8 cellular contexts compared by ENCODE assay signal in the genomic region with DNA sequence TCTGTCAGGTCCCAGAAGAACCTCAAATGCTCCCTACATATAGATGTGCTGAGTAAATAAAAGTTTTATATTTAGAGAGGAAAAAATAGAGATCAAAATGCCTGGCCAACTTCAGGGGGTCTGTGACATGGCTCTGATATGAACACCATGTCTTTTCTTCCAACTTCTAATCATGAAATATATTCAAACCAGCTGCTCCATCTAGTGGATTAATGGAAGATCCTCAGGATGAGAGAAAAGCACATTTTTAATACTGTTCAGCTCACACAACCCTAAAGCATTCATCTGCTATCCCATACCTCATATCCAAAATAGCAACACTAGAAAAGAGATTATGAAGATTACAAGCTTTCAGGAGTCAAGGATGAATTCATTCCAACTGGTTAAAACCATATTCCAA. TPM values are rescaled to one million over a fixed set of nuclear protein-coding genes. Genes with fewer than 3 reads are reported as not detected.
DNase-seq lines count a peak whose midpoint lies in the region; ATAC-seq, FAIRE-seq and TF ChIP-seq lines count a peak whose summit lies in the region.

No MANE protein-coding gene starts in this region.

- H3K4me3 ChIP-seq in HepG2 (replicated peaks in 1 of 3; ENCODE audit: insufficient read depth in 1 of 3, low read depth in 2 of 3, low read length in 3 of 3) = no peak overlapping the region

- no peaks in the 10 kb centered on the region for H3K27me3 ChIP-seq in HepG2 (ENCODE audit: control insufficient read depth in 1 of 2, insufficient read depth in 2 of 2, low read length in 2 of 2)

- no peaks in the 10 kb centered on the region for H3K9me3 ChIP-seq in HepG2 (ENCODE audit: low read length)

- TF ChIP-seq CTCF in HepG2 (CRISPR knock-in tag; IDR thresholded peaks at IDR 0.05) = 0 out of 2 replicates have a peak, but pooled peaks have one; percentile 35

- H3K4me2 ChIP-seq in HepG2 (ENCODE audit: low read depth, low read length) = no peak overlapping the region

- no peaks in the 10 kb centered on the region for H3K36me3 ChIP-seq in HepG2 (replicated peaks in 1 of 2; ENCODE audit: control insufficient read depth in 1 of 2, insufficient read depth in 2 of 2, low read length in 2 of 2)

- no peaks in the 10 kb centered on the region for H4K20me1 ChIP-seq in HepG2 (ENCODE audit: insufficient read depth, low read length)

- H3K9ac ChIP-seq in HepG2 (ENCODE audit: insufficient read depth, low read depth, low read length) = no peak overlapping the region

- CTCF ChIA-PET in HepG2 (lab: Yijun Ruan, JAX; ENCODE audit: low intra/inter-chr PET ratio, low total read pairs) = interaction anchor here (1.3 kb wide), 1 partner anchor 191 kb away, joined by 5 read pairs; no protein-coding TSS in a partner anchor

- peak; percentile 40 for FAIRE-seq in HepG2 (lab: Jason Lieb, UNC)

- BruUV-seq in HepG2 (replicated peaks; lab: Mats Ljungman, UMichigan) = no TSS peak

- H3K79me2 ChIP-seq in HepG2 (ENCODE audit: insufficient read depth, low read length) = no peaks in the 10 kb centered on the region

- peak; percentile 53; the same call in 2 of the 3 replicates for ATAC-seq in HepG2
- no peak for ATAC-seq in HG02840 (IDR thresholded peaks at IDR 0.05; ENCODE audit: low FRiP score, unreplicated experiment)
- no peak for ATAC-seq in GM21825 (IDR thresholded peaks at IDR 0.05; ENCODE audit: unreplicated experiment)

- in situ Hi-C loops in HepG2 (cut with HindIII; ENCODE audit: extremely low pct_ligation_motif_present, low pct_unique_long_range_greater_than_20kb) = no loop called here

- no peak for TF ChIP-seq RAD21 in HepG2 (CRISPR knock-in tag; IDR thresholded peaks at IDR 0.05)

- peak; percentile 8 for DNase-seq in NCI-H510A treated with DMSO at 0.1 percent for 48 hours (lab: John Stamatoyannopoulos, UW)
- no peak for DNase-seq in NCI-H510A (lab: John Stamatoyannopoulos, UW)
- peak; percentile 38 for DNase-seq in NCI-H2227 (lab: John Stamatoyannopoulos, UW; ENCODE audit: unreplicated experiment)
- peak; percentile 81 for DNase-seq in cerebellar cortex (ENCODE audit: low spot score)
- peak; percentile 21 for DNase-seq in HepG2 (ENCODE audit: low spot score)
- DNase-seq in ureter (ENCODE audit: low spot score) = no peak

- no peak overlapping the region for H2AFZ ChIP-seq in HepG2 (ENCODE audit: low read length)

- intact Hi-C loops in HepG2 (cut with micrococcal nuclease; ENCODE audit: unreplicated experiment) = loop anchor here (1.0 kb wide), 1 partner anchor 194 kb away; no protein-coding TSS in a partner anchor

- TF ChIP-seq EP300 in HepG2 (IDR thresholded peaks at IDR 0.05; ENCODE audit: low read depth in 2 of 2, low read length in 2 of 2) = no peak
- TF ChIP-seq EP300 in HepG2 (CRISPR knock-in tag; IDR thresholded peaks at IDR 0.05; ENCODE audit: borderline replicate concordance) = no peak

- H3K4me1 ChIP-seq in HepG2 (ENCODE audit: insufficient read depth, low read length) = no peaks in the 10 kb centered on the region

- no peak for TF ChIP-seq POLR2A in HepG2 (IDR thresholded peaks at IDR 0.05; ENCODE audit: insufficient read depth in 1 of 2, low read depth in 2 of 2, low read length in 2 of 2)

- no peak overlapping the region for H3K27ac ChIP-seq in HepG2 (ENCODE audit: extremely low read length, insufficient read depth, low read length)

- POLR2A ChIA-PET in HepG2 (lab: Yijun Ruan, JAX) = no interaction called here

TF ChIP-seq in HepG2, 621 proteins besides CTCF, POLR2A, EP300 and RAD21 (continues in another document):
- TF ChIP-seq, protein P1, sequence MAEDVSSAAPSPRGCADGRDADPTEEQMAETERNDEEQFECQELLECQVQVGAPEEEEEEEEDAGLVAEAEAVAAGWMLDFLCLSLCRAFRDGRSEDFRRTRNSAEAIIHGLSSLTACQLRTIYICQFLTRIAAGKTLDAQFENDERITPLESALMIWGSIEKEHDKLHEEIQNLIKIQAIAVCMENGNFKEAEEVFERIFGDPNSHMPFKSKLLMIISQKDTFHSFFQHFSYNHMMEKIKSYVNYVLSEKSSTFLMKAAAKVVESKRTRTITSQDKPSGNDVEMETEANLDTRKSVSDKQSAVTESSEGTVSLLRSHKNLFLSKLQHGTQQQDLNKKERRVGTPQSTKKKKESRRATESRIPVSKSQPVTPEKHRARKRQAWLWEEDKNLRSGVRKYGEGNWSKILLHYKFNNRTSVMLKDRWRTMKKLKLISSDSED (CRISPR knock-in tag; IDR thresholded peaks at IDR 0.05) = no peak
- TF ChIP-seq ZNF468 (CRISPR knock-in tag; IDR thresholded peaks at IDR 0.05) = no peak
- 0 out of 2 replicates have a peak, but pooled peaks have one; percentile 16 for TF ChIP-seq SMC3 (IDR thresholded peaks at IDR 0.05; ENCODE audit: low read length)
- no peak for TF ChIP-seq DMAP1 (CRISPR knock-in tag; IDR thresholded peaks at IDR 0.05)
- TF ChIP-seq, protein P2, sequence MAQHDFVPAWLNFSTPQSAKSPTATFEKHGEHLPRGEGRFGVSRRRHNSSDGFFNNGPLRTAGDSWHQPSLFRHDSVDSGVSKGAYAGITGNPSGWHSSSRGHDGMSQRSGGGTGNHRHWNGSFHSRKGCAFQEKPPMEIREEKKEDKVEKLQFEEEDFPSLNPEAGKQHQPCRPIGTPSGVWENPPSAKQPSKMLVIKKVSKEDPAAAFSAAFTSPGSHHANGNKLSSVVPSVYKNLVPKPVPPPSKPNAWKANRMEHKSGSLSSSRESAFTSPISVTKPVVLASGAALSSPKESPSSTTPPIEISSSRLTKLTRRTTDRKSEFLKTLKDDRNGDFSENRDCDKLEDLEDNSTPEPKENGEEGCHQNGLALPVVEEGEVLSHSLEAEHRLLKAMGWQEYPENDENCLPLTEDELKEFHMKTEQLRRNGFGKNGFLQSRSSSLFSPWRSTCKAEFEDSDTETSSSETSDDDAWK (CRISPR knock-in tag; IDR thresholded peaks at IDR 0.05) = no peak
- TF ChIP-seq, protein P3, sequence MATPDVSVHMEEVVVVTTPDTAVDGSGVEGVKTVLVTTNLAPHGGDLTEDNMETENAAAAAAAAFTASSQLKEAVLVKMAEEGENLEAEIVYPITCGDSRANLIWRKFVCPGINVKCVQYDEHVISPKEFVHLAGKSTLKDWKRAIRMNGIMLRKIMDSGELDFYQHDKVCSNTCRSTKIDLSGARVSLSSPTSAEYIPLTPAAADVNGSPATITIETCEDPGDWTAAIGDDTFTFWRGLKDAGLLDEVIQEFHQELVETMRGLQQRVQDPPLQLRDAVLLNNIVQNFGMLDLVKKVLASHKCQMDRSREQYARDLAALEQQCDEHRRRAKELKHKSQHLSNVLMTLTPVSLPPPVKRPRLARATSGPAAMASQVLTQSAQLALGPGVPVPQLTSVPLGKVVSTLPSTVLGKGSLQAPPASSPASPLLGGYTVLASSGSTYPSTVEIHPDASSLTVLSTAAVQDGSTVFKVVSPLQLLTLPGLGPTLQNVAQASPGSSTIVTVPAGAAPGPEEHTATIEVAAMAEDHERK (CRISPR knock-in tag; IDR thresholded peaks at IDR 0.05; ENCODE audit: low read depth) = no peak
- no peak for TF ChIP-seq ZSCAN29 (CRISPR knock-in tag; conservative IDR thresholded peaks at IDR 0.05)
- TF ChIP-seq, protein P4, sequence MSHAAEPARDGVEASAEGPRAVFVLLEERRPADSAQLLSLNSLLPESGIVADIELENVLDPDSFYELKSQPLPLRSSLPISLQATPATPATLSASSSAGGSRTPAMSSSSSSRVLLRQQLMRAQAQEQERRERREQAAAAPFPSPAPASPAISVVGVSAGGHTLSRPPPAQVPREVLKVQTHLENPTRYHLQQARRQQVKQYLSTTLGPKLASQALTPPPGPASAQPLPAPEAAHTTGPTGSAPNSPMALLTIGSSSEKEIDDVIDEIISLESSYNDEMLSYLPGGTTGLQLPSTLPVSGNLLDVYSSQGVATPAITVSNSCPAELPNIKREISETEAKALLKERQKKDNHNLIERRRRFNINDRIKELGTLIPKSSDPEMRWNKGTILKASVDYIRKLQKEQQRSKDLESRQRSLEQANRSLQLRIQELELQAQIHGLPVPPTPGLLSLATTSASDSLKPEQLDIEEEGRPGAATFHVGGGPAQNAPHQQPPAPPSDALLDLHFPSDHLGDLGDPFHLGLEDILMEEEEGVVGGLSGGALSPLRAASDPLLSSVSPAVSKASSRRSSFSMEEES (CRISPR knock-in tag; IDR thresholded peaks at IDR 0.05) = no peak
- TF ChIP-seq ZNF577 (CRISPR knock-in tag; IDR thresholded peaks at IDR 0.05; ENCODE audit: borderline replicate concordance, low read depth) = no peak
- no peak for TF ChIP-seq MTA1 (CRISPR knock-in tag; IDR thresholded peaks at IDR 0.05; ENCODE audit: borderline replicate concordance)

RNA-seq across cellular contexts. Expression of a gene that starts 56.0 kb away (rescaled TPM):
- total RNA-seq in HepG2 (2016; rRNA removed; fragmentation: Illumina TruSeq; extraction: Trizol) (0.97 and 2.0 TPM in 2 replicates), ureter (108 TPM)
- 0.10 and 0.62 TPM in 2 replicates for total RNA-seq in HepG2 (2016; cell fraction: cytosol; rRNA removed; fragmentation: Illumina TruSeq; extraction: Trizol; ENCODE audit: low read depth)
- 1.1 and 1.3 TPM in 2 replicates for total RNA-seq in HepG2 (2016; cell fraction: insoluble cytoplasmic fraction; rRNA removed; fragmentation: Illumina TruSeq; extraction: Trizol)
- total RNA-seq in HepG2 (2016; cell fraction: membrane; rRNA removed; fragmentation: Illumina TruSeq; extraction: Trizol) = 0.31 and 0.65 TPM in 2 replicates
- 1.1 and 1.3 TPM in 2 replicates for total RNA-seq in HepG2 (2016; cell fraction: nucleus; rRNA removed; fragmentation: Illumina TruSeq; extraction: Trizol)
- 0.44 and 1.8 TPM in 2 replicates for polyA plus RNA-seq in HepG2 (2011; rRNA removed)
- polyA plus RNA-seq in HepG2 (2011; cell fraction: cytosol; rRNA removed) = 0.90 and 0.91 TPM in 2 replicates
- 1.1 and 1.4 TPM in 2 replicates for polyA plus RNA-seq in HepG2 (2011; cell fraction: nucleus; rRNA removed)
- polyA plus RNA-seq in HepG2 (2012) = 1.4 and 2.1 TPM in 2 replicates
- 0.03 and 0.12 TPM in 2 replicates for polyA plus RNA-seq in HepG2 (2016; cell fraction: cytosol; fragmentation: Illumina TruSeq; extraction: Trizol; ENCODE audit: low read depth)
- 0.71 and 1.6 TPM in 2 replicates for polyA plus RNA-seq in HepG2 (2016; cell fraction: insoluble cytoplasmic fraction; fragmentation: Illumina TruSeq; extraction: Trizol; ENCODE audit: low read depth)
- polyA plus RNA-seq in HepG2 (2016; cell fraction: membrane; fragmentation: Illumina TruSeq; extraction: Trizol; ENCODE audit: low read depth) = 0.06 and 0.08 TPM in 2 replicates
- 1.8 and 4.8 TPM in 2 replicates for polyA plus RNA-seq in HepG2 (2016; cell fraction: nucleus; fragmentation: Illumina TruSeq; extraction: Trizol; ENCODE audit: insufficient read depth, low read depth)
- polyA minus RNA-seq in HepG2 (2011; rRNA and poly(A)+ RNA removed; ENCODE audit: low replicate concordance) = 2.7 and 35.6 TPM in 2 replicates
- polyA minus RNA-seq in HepG2 (2011; cell fraction: cytosol; rRNA and poly(A)+ RNA removed) = 1.1 and 1.3 TPM in 2 replicates
- polyA minus RNA-seq in HepG2 (2011; cell fraction: nucleus; rRNA and poly(A)+ RNA removed) = 2.4 and 5.8 TPM in 2 replicates

Comparison
In these comparisons a context has a peak if more than half of its experiments do, and no peak if none do; other contexts are left out.
1. DNase-seq: peak in NCI-H510A treated with DMSO at 0.1 percent for 48 hours (single experiment), NCI-H2227 (single experiment), cerebellar cortex (single experiment) and HepG2 (single experiment); none in NCI-H510A (single experiment) and ureter (single experiment).
2. RNA of a gene that starts 56.0 kb away (total RNA-seq): 108 TPM in ureter (single experiment); 0.10 to 2.0 TPM in HepG2; every median in the first group is over 10 times any median in the second.